Comparison of ENCODE assay signal across 8 cellular contexts in the genomic region with DNA sequence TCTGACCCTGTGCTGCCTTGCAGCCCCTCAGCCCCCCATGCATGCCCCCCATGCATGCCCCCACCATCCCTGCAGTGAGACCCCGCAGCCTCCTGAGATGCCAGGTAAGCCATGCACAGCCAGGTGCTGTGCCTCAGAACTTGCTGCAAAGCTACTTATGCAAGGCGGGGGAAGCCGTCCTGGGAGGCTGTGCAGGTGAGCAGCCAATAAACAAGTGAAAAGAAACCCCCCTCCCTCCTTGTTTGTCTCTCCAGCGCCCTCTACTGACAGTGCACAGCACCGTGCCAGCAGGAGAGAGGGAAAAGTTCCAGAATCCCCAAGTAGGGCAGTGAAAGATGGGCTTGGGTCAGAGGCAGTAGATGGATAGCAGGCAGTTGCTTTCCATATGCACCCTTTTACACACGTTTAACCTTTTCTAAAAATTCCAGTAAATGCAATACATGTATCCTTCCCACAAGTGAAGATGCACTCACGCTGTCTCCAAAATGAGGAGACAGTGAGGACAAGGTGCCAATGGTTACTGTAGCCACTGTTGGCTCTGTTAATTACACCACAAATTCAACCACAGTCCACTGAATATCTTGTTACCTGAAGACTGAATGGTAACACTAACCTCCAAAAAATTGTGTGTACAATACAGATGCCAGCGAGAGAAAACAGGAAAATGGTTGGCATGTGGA. TPM values are rescaled to one million over a fixed set of nuclear protein-coding genes. Genes with fewer than 3 reads are reported as not detected.
DNase-seq lines count a peak whose midpoint lies in the region; ATAC-seq and TF ChIP-seq lines count a peak whose summit lies in the region.

No MANE protein-coding gene starts in this region.

- in situ Hi-C loops in GM23248 (cut with MboI) = no loop called here

- no peak overlapping the region for H3K27ac Mint-ChIP-seq in activated T-cell treated with anti-CD3 and anti-CD28 coated beads, Interleukin-2, amount 50 U/mL, for 72 hours

- H3K36me3 Mint-ChIP-seq in activated T-cell treated with anti-CD3 and anti-CD28 coated beads, Interleukin-2, amount 50 U/mL, for 72 hours (ENCODE audit: insufficient read depth in 2 of 2) = no peaks in the 10 kb centered on the region

- peak; percentile 43 to 53 for TF ChIP-seq CTCF in left lung (IDR thresholded peaks at IDR 0.05)

- DNase-seq in NCI-H1417 (lab: John Stamatoyannopoulos, UW) (peak; percentile 48 to 84 (median 71)), NCI-H1417 treated with DMSO at 0.1 percent for 48 hours (lab: John Stamatoyannopoulos, UW) (no peak), GM23248 (peak; percentile 60), NCI-H187 (lab: John Stamatoyannopoulos, UW) (peak; percentile 46 to 66), left lung (peak; percentile 46 to 71)
- peak; percentile 58 to 61 for DNase-seq in activated T-cell treated with anti-CD3 and anti-CD28 coated beads, Interleukin-2, amount 50 U/mL, for 72 hours

- H3K9me3 ChIP-seq in GM23248 (ENCODE audit: low read depth) (no peaks in the 10 kb centered on the region), left lung (no peaks in the 10 kb centered on the region)

- peaks cover 8% of the 10 kb centered on the region for H3K4me1 Mint-ChIP-seq in activated T-cell treated with anti-CD3 and anti-CD28 coated beads, Interleukin-2, amount 50 U/mL, for 72 hours (ENCODE audit: low read depth)

- H3K79me2 ChIP-seq in GM23248 (ENCODE audit: insufficient read depth) = no peaks in the 10 kb centered on the region

- H3K4me1 ChIP-seq in GM23248 (ENCODE audit: insufficient read depth) = peaks cover 24% of the 10 kb centered on the region
- peaks cover 0 to 28% of the 10 kb centered on the region in 2 donors for H3K4me1 ChIP-seq in left lung

- no peaks in the 10 kb centered on the region for H4K20me1 ChIP-seq in GM23248 (ENCODE audit: insufficient read depth)

- H3K9me2 ChIP-seq in GM23248 (ENCODE audit: insufficient read depth) = no peaks in the 10 kb centered on the region

- H3F3A ChIP-seq in GM23248 (ENCODE audit: insufficient read depth) = peaks cover 3% of the 10 kb centered on the region; the same call in 1 of the 2 replicates

- H3K9ac ChIP-seq in GM23248 = no peak overlapping the region

- H3K27ac ChIP-seq in GM23248 = no peak overlapping the region
- H3K27ac ChIP-seq in left lung = no peak overlapping the region

- H3K36me3 ChIP-seq in GM23248 (ENCODE audit: low read depth) (no peaks in the 10 kb centered on the region), left lung (peaks cover 0 to 11% of the 10 kb centered on the region in 2 donors)

- peak in 1 of 2 donors; percentile 56 for ATAC-seq in activated T-cell treated with anti-CD3 and anti-CD28 coated beads, Interleukin-2, amount 50 U/mL, for 72 hours (replicated peaks in 1 of 2)
- peak; percentile 49 for ATAC-seq in left lung
- ATAC-seq in GM19397 (IDR thresholded peaks at IDR 0.05; ENCODE audit: unreplicated experiment) = no peak
- no peak for ATAC-seq in HG02571 (IDR thresholded peaks at IDR 0.05; ENCODE audit: unreplicated experiment)

- H3K27me3 ChIP-seq in GM23248 (replicated peaks; ENCODE audit: insufficient read depth) (no peaks in the 10 kb centered on the region), left lung (peaks cover 0 to 49% of the 10 kb centered on the region in 2 donors)

- H2AFZ ChIP-seq in GM23248 = no peak overlapping the region

- no peak overlapping the region for H3K4me3 ChIP-seq in GM23248
- no peak overlapping the region for H3K4me3 ChIP-seq in left lung

- H3K9me3 Mint-ChIP-seq in activated T-cell treated with anti-CD3 and anti-CD28 coated beads, Interleukin-2, amount 50 U/mL, for 72 hours = no peaks in the 10 kb centered on the region

- peaks cover 30% of the 10 kb centered on the region for H3K27me3 Mint-ChIP-seq in activated T-cell treated with anti-CD3 and anti-CD28 coated beads, Interleukin-2, amount 50 U/mL, for 72 hours (ENCODE audit: low read depth)

- no peak overlapping the region for H3K4me3 Mint-ChIP-seq in activated T-cell treated with anti-CD3 and anti-CD28 coated beads, Interleukin-2, amount 50 U/mL, for 72 hours

- intact Hi-C loops in left lung (cut with DNase I) = no loop called here

- no peak overlapping the region for H3K4me2 ChIP-seq in GM23248 (ENCODE audit: unreplicated experiment)

- WGBS in GM23248 (ENCODE audit: low coverage in 1 of 2, low lambda C conversion rate in 2 of 2, missing lambda C conversion rate in 2 of 2), 2 experiments = 39 to 45% methylated on average over 8 of the region's 8 CpGs

RNA-seq across cellular contexts. Expression of a gene that starts 18.0 kb away (rescaled TPM):
- 45.0 and 51.8 TPM in 2 replicates for total RNA-seq in GM23248 (2014; rRNA removed; shearing (Covaris generic))
- 9.2 and 9.6 TPM in 2 replicates for polyA plus RNA-seq in GM23248 (2016; fragmentation: Nextera tagmentation; extraction: Ambion mirVana)
- 10 to 100 TPM in 1 of 2 donors, 1 to 10 TPM in 1; 8.8 to 12.2 TPM for total RNA-seq in activated T-cell treated with anti-CD3 and anti-CD28 coated beads, Interleukin-2, amount 50 U/mL, for 72 hours
- total RNA-seq in left lung = 100 to 1,000 TPM in 1 of 2 donors, 10 to 100 TPM in 1; 76.5 to 237 TPM

RNA-seq across cellular contexts. Expression of a gene that starts 46.7 kb away (rescaled TPM):
- not detected in 2 replicates for total RNA-seq in GM23248 (2014; rRNA removed; shearing (Covaris generic))
- polyA plus RNA-seq in GM23248 (2016; fragmentation: Nextera tagmentation; extraction: Ambion mirVana) = not detected in 2 replicates
- not detected for total RNA-seq in activated T-cell treated with anti-CD3 and anti-CD28 coated beads, Interleukin-2, amount 50 U/mL, for 72 hours
- total RNA-seq in left lung = 1 to 10 TPM; 3.0 to 4.0 TPM

RNA-seq across cellular contexts. Expression of a gene that starts 57.2 kb away (rescaled TPM):
- not detected in 2 replicates for total RNA-seq in GM23248 (2014; rRNA removed; shearing (Covaris generic))
- not detected in 2 replicates for polyA plus RNA-seq in GM23248 (2016; fragmentation: Nextera tagmentation; extraction: Ambion mirVana)
- total RNA-seq in activated T-cell treated with anti-CD3 and anti-CD28 coated beads, Interleukin-2, amount 50 U/mL, for 72 hours = not detected
- total RNA-seq in left lung = not detected
